16 cellular contexts compared by ENCODE assay signal in genomic region chr1:243728192-243728570, GRCh38.
A peak's percentile ranks its signal among the peaks of the same experiment; 100 is the strongest.
DNase-seq lines count a peak whose midpoint lies in the region; ATAC-seq and TF ChIP-seq lines count a peak whose summit lies in the region.
"Had no signal": no experiment of that assay in that cellular context is flagged by ENCODE, and none has a peak within 500 bp of the region (broad histone marks: within the 10 kb centered on the region; RNA-seq: fewer than 3 reads in every experiment).

No MANE protein-coding gene starts in this region.

- no peak overlapping the region for H3K27ac ChIP-seq in right lobe of liver
- H3K27ac ChIP-seq: C4-2B, SJCRH30 had no signal

- H3K4me1 Mint-ChIP-seq in naive B cell, result peaks cover 40 to 52% (median 52%) of the 10 kb centered on the region in 3 donors
- H3K4me1 Mint-ChIP-seq in activated naive CD4-positive, alpha-beta T cell treated with anti-CD3 and anti-CD28 coated beads for 36 hours (ENCODE audit: low read depth), result peaks cover 27% of the 10 kb centered on the region

- H3K4me3 Mint-ChIP-seq in naive B cell, result peak overlapping the region in 7 of 8 donors; percentile 0 to 49 (median 17)
- no peak overlapping the region for H3K4me3 Mint-ChIP-seq in activated naive CD4-positive, alpha-beta T cell treated with anti-CD3 and anti-CD28 coated beads for 36 hours
- H3K4me3 Mint-ChIP-seq: activated T-cell treated with anti-CD3 and anti-CD28 coated beads, Interleukin-2, amount 50 U/mL, for 72 hours; naive thymus-derived CD4-positive, alpha-beta T cell had no signal

- TF ChIP-seq CTCF in right lobe of liver (IDR thresholded peaks at IDR 0.05), result no peak

- H3K4me1 ChIP-seq in right lobe of liver, result peaks cover 0 to 20% (median 9%) of the 10 kb centered on the region in 4 donors

- CTCF ChIA-PET in activated naive CD4-positive, alpha-beta T cell treated with anti-CD3 and anti-CD28 coated beads for 36 hours (lab: Charles Lee), result no interaction called here

- intact Hi-C loops in right lobe of liver (cut with DNase I), result no loop called here
- intact Hi-C loops in activated naive CD4-positive, alpha-beta T cell treated with anti-CD3 and anti-CD28 coated beads for 36 hours (cut with micrococcal nuclease), result no loop called here

- 91% methylated on average over 1 of the region's 1 CpG for WGBS in right lobe of liver (ENCODE audit: insufficient coverage, low coverage, low lambda C conversion rate, missing lambda C conversion rate)

- no peak overlapping the region for H3K4me3 ChIP-seq in right lobe of liver
- H3K4me3 ChIP-seq: SJCRH30 had no signal

- no peak for TF ChIP-seq POLR2A in right lobe of liver (IDR thresholded peaks at IDR 0.05)

- H3K36me3 ChIP-seq in right lobe of liver, result no peaks in the 10 kb centered on the region

- H3K9me3 Mint-ChIP-seq in naive B cell, result peaks cover 0 to 3% (median 0%) of the 10 kb centered on the region in 7 donors
- H3K9me3 Mint-ChIP-seq in activated naive CD4-positive, alpha-beta T cell treated with anti-CD3 and anti-CD28 coated beads for 36 hours, result no peaks in the 10 kb centered on the region

- no peaks in the 10 kb centered on the region for H3K36me3 Mint-ChIP-seq in naive B cell
- peaks cover 7% of the 10 kb centered on the region for H3K36me3 Mint-ChIP-seq in activated naive CD4-positive, alpha-beta T cell treated with anti-CD3 and anti-CD28 coated beads for 36 hours (ENCODE audit: low read depth)

- ATAC-seq in GM18907 (IDR thresholded peaks at IDR 0.05; ENCODE audit: unreplicated experiment) (peak; percentile 19), GM21737 (IDR thresholded peaks at IDR 0.05; ENCODE audit: unreplicated experiment) (peak; percentile 19), HG03432 (IDR thresholded peaks at IDR 0.05; ENCODE audit: unreplicated experiment) (peak; percentile 15), naive B cell (ENCODE audit: low read depth in 2 of 2) (no peak), right lobe of liver (no peak)
- ATAC-seq: activated T-cell treated with anti-CD3 and anti-CD28 coated beads, Interleukin-2, amount 50 U/mL, for 72 hours had no signal

- no peaks in the 10 kb centered on the region for H3K9me3 ChIP-seq in right lobe of liver
- H3K9me3 ChIP-seq: SJCRH30 had no signal

- peak overlapping the region in 5 of 6 donors; percentile 1 to 90 (median 65) for H3K27ac Mint-ChIP-seq in naive B cell
- H3K27ac Mint-ChIP-seq in activated naive CD4-positive, alpha-beta T cell treated with anti-CD3 and anti-CD28 coated beads for 36 hours, result no peak overlapping the region

- no peaks in the 10 kb centered on the region for H3K27me3 Mint-ChIP-seq in naive B cell
- H3K27me3 Mint-ChIP-seq in activated naive CD4-positive, alpha-beta T cell treated with anti-CD3 and anti-CD28 coated beads for 36 hours (ENCODE audit: low read depth), result no peaks in the 10 kb centered on the region
- H3K27me3 Mint-ChIP-seq: naive thymus-derived CD4-positive, alpha-beta T cell had no signal

- DNase-seq in naive B cell, result no peak
- no peak for DNase-seq in stimulated activated CD4-positive, alpha-beta T cell treated with anti-CD3 and anti-CD28 coated beads, Interleukin-4, amount 100 ng/mL, for 24 hours
- no peak for DNase-seq in right lobe of liver
- DNase-seq in activated naive CD4-positive, alpha-beta T cell treated with anti-CD3 and anti-CD28 coated beads for 36 hours, result no peak
- no peak for DNase-seq in glomerular visceral epithelial cell (ENCODE audit: extremely low spot score)
- DNase-seq: activated CD4-positive, CD25-positive, alpha-beta regulatory T cell; activated T-cell treated with anti-CD3 and anti-CD28 coated beads, Interleukin-2, amount 50 U/mL, for 72 hours; KBM-7; naive thymus-derived CD4-positive, alpha-beta T cell; NCI-H1930; NK-92 treated with Interleukin-12 subunit alpha and Interleukin-12 subunit beta, amount 100 ng/mL, for 24 hours; SJCRH30 had no signal

- H3K27me3 ChIP-seq in right lobe of liver, result no peaks in the 10 kb centered on the region
- H3K27me3 ChIP-seq: SJCRH30 had no signal

Comparison
In these comparisons a context has a peak if more than half of its experiments do, and no peak if none do; other contexts are left out.
1. ATAC-seq: peak in GM18907 (single experiment), GM21737 (single experiment) and HG03432 (single experiment); none in naive B cell (0 of 2) and right lobe of liver (0 of 4).